Comparison of ENCODE assay signal across 19 cellular contexts in the genomic region with DNA sequence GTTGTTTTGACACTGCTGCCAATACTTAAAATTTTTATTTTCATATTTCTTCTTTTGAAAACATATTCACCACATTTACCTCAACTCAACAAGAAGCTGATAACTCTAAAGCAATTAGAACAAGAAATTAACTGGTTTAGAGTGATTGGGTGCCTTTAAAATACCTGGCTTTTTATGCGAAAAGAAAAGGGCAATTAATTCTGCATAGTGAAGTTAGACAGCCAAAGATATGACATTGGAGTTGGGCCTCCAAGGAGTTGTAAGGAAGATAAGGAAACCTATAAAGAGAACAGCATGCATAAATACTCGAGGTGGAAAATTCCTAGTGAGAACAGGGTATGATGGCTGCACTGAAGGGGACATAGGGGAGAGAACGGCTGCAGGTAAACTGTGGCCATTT.
"Had no signal": no experiment of that assay in that cellular context is flagged by ENCODE, and none has a peak within 500 bp of the region (broad histone marks: within the 10 kb centered on the region; RNA-seq: fewer than 3 reads in every experiment).

No MANE protein-coding gene starts in this region.

- H3K4me1 ChIP-seq: colonic mucosa, esophagus squamous epithelium, gastroesophageal sphincter, neural progenitor cell, suprapubic skin, thyroid gland had no signal

- H3K9ac ChIP-seq: neural progenitor cell had no signal

- H3K9me3 Mint-ChIP-seq: naive thymus-derived CD8-positive, alpha-beta T cell; neural progenitor cell; type B pancreatic cell had no signal

- H2AFZ ChIP-seq: neural progenitor cell had no signal

- H3K36me3 ChIP-seq: colonic mucosa, ovary had no signal

- H3K27me3 Mint-ChIP-seq: naive thymus-derived CD8-positive, alpha-beta T cell; type B pancreatic cell had no signal

- H3K4me2 ChIP-seq: neural progenitor cell had no signal

- H3K9me3 ChIP-seq: colonic mucosa, esophagus squamous epithelium, gastroesophageal sphincter, mucosa of descending colon, ovary, suprapubic skin, thyroid gland had no signal

- H3K27ac Mint-ChIP-seq: neural progenitor cell, type B pancreatic cell had no signal

- ATAC-seq: gastroesophageal sphincter; left colon; mucosa of descending colon; naive thymus-derived CD8-positive, alpha-beta T cell; right cardiac atrium; stimulated activated naive CD8-positive, alpha-beta T cell treated with anti-CD3 and anti-CD28 coated beads, Interleukin-15, Interleukin-2, amounts not matched to agents 100 U/mL and 50 U/mL, for 24 hours had no signal

- H3K27ac ChIP-seq: colonic mucosa, esophagus squamous epithelium, gastroesophageal sphincter, neural progenitor cell, ovary, suprapubic skin, thyroid gland had no signal

- H3K27me3 ChIP-seq: colonic mucosa, esophagus squamous epithelium, gastroesophageal sphincter, neural progenitor cell, ovary, suprapubic skin, thyroid gland had no signal

- H3K4me3 ChIP-seq: colonic mucosa, esophagus squamous epithelium, gastroesophageal sphincter, mucosa of descending colon, neural progenitor cell, ovary, suprapubic skin, thyroid gland had no signal

- DNase-seq: colonic mucosa; dermis blood vessel endothelial cell; esophagus squamous epithelium; foreskin fibroblast; glutamatergic neuron; left colon; mucosa of descending colon; naive thymus-derived CD8-positive, alpha-beta T cell; nucleus accumbens; ovary; right cardiac atrium; small intestine; stimulated activated CD4-positive, alpha-beta T cell treated with anti-CD3 and anti-CD28 coated beads, Interleukin-12 subunit alpha, Interleukin-12 subunit beta, amount 100 ng/mL, for 4 hours; stimulated activated naive CD8-positive, alpha-beta T cell treated with anti-CD3 and anti-CD28 coated beads, Interleukin-15, Interleukin-2, amounts not matched to agents 100 U/mL and 50 U/mL, for 24 hours; thyroid gland had no signal

- H3K4me3 Mint-ChIP-seq: naive thymus-derived CD8-positive, alpha-beta T cell; neural progenitor cell; type B pancreatic cell had no signal

- H3K4me1 Mint-ChIP-seq: neural progenitor cell had no signal
